1 cellular context compared by ENCODE assay signal in genomic region chr15:90531147-90531546, GRCh38.
TF ChIP-seq lines count a peak whose summit lies in the region.

No MANE protein-coding gene starts in this region.

TF ChIP-seq in HepG2, 621 proteins besides CTCF, POLR2A, EP300 and RAD21 (continued from another document):
- TF ChIP-seq, protein P1, sequence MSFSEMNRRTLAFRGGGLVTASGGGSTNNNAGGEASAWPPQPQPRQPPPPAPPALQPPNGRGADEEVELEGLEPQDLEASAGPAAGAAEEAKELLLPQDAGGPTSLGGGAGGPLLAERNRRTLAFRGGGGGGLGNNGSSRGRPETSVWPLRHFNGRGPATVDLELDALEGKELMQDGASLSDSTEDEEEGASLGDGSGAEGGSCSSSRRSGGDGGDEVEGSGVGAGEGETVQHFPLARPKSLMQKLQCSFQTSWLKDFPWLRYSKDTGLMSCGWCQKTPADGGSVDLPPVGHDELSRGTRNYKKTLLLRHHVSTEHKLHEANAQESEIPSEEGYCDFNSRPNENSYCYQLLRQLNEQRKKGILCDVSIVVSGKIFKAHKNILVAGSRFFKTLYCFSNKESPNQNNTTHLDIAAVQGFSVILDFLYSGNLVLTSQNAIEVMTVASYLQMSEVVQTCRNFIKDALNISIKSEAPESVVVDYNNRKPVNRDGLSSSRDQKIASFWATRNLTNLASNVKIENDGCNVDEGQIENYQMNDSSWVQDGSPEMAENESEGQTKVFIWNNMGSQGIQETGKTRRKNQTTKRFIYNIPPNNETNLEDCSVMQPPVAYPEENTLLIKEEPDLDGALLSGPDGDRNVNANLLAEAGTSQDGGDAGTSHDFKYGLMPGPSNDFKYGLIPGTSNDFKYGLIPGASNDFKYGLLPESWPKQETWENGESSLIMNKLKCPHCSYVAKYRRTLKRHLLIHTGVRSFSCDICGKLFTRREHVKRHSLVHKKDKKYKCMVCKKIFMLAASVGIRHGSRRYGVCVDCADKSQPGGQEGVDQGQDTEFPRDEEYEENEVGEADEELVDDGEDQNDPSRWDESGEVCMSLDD (CRISPR knock-in tag; IDR thresholded peaks at IDR 0.05; ENCODE audit: borderline replicate concordance), result no peak
- TF ChIP-seq ZBTB3 (CRISPR knock-in tag; IDR thresholded peaks at IDR 0.05; ENCODE audit: borderline replicate concordance, low read depth) (no peak), SMC3 (IDR thresholded peaks at IDR 0.05; ENCODE audit: low read length) (no peak), ASH2L (IDR thresholded peaks at IDR 0.05; ENCODE audit: insufficient read length, low read depth, low read length) (no peak), SMAD9 (CRISPR knock-in tag; IDR thresholded peaks at IDR 0.05) (no peak), ZNF557 (CRISPR knock-in tag; IDR thresholded peaks at IDR 0.05) (no peak), DMAP1 (CRISPR knock-in tag; IDR thresholded peaks at IDR 0.05) (no peak), HHEX (CRISPR knock-in tag; IDR thresholded peaks at IDR 0.05) (no peak), ARID3A (IDR thresholded peaks at IDR 0.05; ENCODE audit: low read depth, low read length) (no peak), REXO4 (CRISPR knock-in tag; IDR thresholded peaks at IDR 0.05; ENCODE audit: borderline replicate concordance) (no peak), ZNF75D (CRISPR knock-in tag; IDR thresholded peaks at IDR 0.05; ENCODE audit: borderline replicate concordance) (no peak), JUN (CRISPR knock-in tag; IDR thresholded peaks at IDR 0.05) (no peak), IRF2 (CRISPR knock-in tag; IDR thresholded peaks at IDR 0.05) (no peak), MED13 (CRISPR knock-in tag; IDR thresholded peaks at IDR 0.05) (no peak)
- TF ChIP-seq, protein P2, sequence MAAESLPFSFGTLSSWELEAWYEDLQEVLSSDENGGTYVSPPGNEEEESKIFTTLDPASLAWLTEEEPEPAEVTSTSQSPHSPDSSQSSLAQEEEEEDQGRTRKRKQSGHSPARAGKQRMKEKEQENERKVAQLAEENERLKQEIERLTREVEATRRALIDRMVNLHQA (CRISPR knock-in tag; IDR thresholded peaks at IDR 0.05), result no peak
- TF ChIP-seq, protein P3, sequence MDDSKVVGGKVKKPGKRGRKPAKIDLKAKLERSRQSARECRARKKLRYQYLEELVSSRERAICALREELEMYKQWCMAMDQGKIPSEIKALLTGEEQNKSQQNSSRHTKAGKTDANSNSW (CRISPR knock-in tag; IDR thresholded peaks at IDR 0.05; ENCODE audit: borderline replicate concordance), result no peak
